1 cellular context compared by ENCODE assay signal in genomic region chr2:149598014-149598395, GRCh38.
A peak's percentile ranks its signal among the peaks of the same experiment; 100 is the strongest.
TF ChIP-seq lines count a peak whose summit lies in the region.

No MANE protein-coding gene starts in this region.

TF ChIP-seq in HEK293, 187 proteins besides CTCF, POLR2A, EP300 and RAD21 (continued from another document):
- TF ChIP-seq ZNF518A (tag by site-specific recombination; conservative IDR thresholded peaks at IDR 0.05; ENCODE audit: low read depth) (no peak), ZBTB20 (tag by site-specific recombination; IDR thresholded peaks at IDR 0.05) (no peak), ZNF221 (tag by site-specific recombination; IDR thresholded peaks at IDR 0.05; ENCODE audit: borderline replicate concordance) (no peak), ZNF148 (tag by site-specific recombination; IDR thresholded peaks at IDR 0.05; ENCODE audit: borderline replicate concordance) (no peak), ZNF404 (tag by site-specific recombination; IDR thresholded peaks at IDR 0.05) (no peak), ZNF558 (tag by site-specific recombination; IDR thresholded peaks at IDR 0.05) (0 out of 2 replicates have a peak, but pooled peaks have one; percentile 8), SCRT2 (tag by site-specific recombination; IDR thresholded peaks at IDR 0.05) (no peak), ZNF335 (tag by site-specific recombination; conservative IDR thresholded peaks at IDR 0.05) (0 out of 2 replicates have a peak, but pooled peaks have one; percentile 25), ZXDB (tag by site-specific recombination; IDR thresholded peaks at IDR 0.05) (no peak), ZBTB21 (tag by site-specific recombination; IDR thresholded peaks at IDR 0.05) (no peak)
